ENCODE assay signal across 32 cellular contexts in genomic region chr6:168090064-168090690, GRCh38. TPM values are rescaled to one million over a fixed set of nuclear protein-coding genes. Genes with fewer than 3 reads are reported as not detected.
"Had no signal": no experiment of that assay in that cellular context is flagged by ENCODE, and none has a peak within 500 bp of the region (broad histone marks: within the 10 kb centered on the region; RNA-seq: fewer than 3 reads in every experiment).

No MANE protein-coding gene starts in this region.

- H3K4me3 ChIP-seq: ascending aorta, sigmoid colon, suprapubic skin, tibial artery had no signal

- H3K4me1 Mint-ChIP-seq: activated CD4-positive, alpha-beta memory T cell treated with anti-CD3 and anti-CD28 coated beads, Interleukin-2, amount 10 ng/mL, durations not matched to agents 7 days and 5 days; activated CD4-positive, alpha-beta T cell treated with anti-CD3 and anti-CD28 coated beads, Interleukin-2, amount 10 ng/mL, durations not matched to agents 7 days and 5 days; activated naive CD4-positive, alpha-beta T cell treated with anti-CD3 and anti-CD28 coated beads, Interleukin-2, amount 10 ng/mL, durations not matched to agents 7 days and 5 days; activated naive CD8-positive, alpha-beta T cell treated with anti-CD3 and anti-CD28 coated beads, Interleukin-2, amount 10 ng/mL, durations not matched to agents 7 days and 5 days; immature natural killer cell; naive B cell; stimulated activated naive B cell treated with anti-CD40 and anti-IgM and Interleukin-4, amounts not matched to agents 10 μg/mL and 1 μg/mL and 100 μg/mL, for 72 hours had no signal

- H3K27me3 ChIP-seq: ascending aorta, sigmoid colon, suprapubic skin, tibial artery had no signal

- H3K27ac ChIP-seq: ascending aorta, sigmoid colon, suprapubic skin, tibial artery, VCaP had no signal

- H3K4me1 ChIP-seq: ascending aorta, suprapubic skin had no signal

- ATAC-seq: activated CD4-positive, CD25-positive, alpha-beta regulatory T cell treated with anti-CD3 and anti-CD28 coated beads, Interleukin-2, amount 50 U/mL, for 24 hours; esophagus mucosa; left lobe of liver; stimulated activated naive B cell treated with anti-CD40 and anti-IgM and Interleukin-4, amounts not matched to agents 10 μg/mL and 1 μg/mL and 100 μg/mL, for 72 hours had no signal

- H3K9me3 Mint-ChIP-seq: activated naive CD8-positive, alpha-beta T cell treated with anti-CD3 and anti-CD28 coated beads, Interleukin-2, amount 10 ng/mL, durations not matched to agents 7 days and 5 days; dendritic cell treated with granulocyte-macrophage colony-stimulating factor and Interleukin-4, amounts not matched to agents 40 ng/mL and 50 ng/mL, for 4 days; immature natural killer cell had no signal

- H3K9me3 ChIP-seq: ascending aorta, sigmoid colon, suprapubic skin had no signal

- FAIRE-seq: small intestine, TTC549 had no signal

- H3K27ac Mint-ChIP-seq: activated CD4-positive, alpha-beta memory T cell treated with anti-CD3 and anti-CD28 coated beads, Interleukin-2, amount 10 ng/mL, durations not matched to agents 7 days and 5 days; activated CD4-positive, alpha-beta T cell treated with anti-CD3 and anti-CD28 coated beads, Interleukin-2, amount 10 ng/mL, durations not matched to agents 7 days and 5 days; activated naive CD4-positive, alpha-beta T cell treated with anti-CD3 and anti-CD28 coated beads, Interleukin-2, amount 10 ng/mL, durations not matched to agents 7 days and 5 days; activated naive CD8-positive, alpha-beta T cell treated with anti-CD3 and anti-CD28 coated beads, Interleukin-2, amount 10 ng/mL, durations not matched to agents 7 days and 5 days; activated T-cell treated with anti-CD3 and anti-CD28 coated beads, Interleukin-2, amount 50 U/mL, for 24 hours; dendritic cell treated with granulocyte-macrophage colony-stimulating factor and Interleukin-4, amounts not matched to agents 40 ng/mL and 50 ng/mL, for 4 days; immature natural killer cell; naive B cell; stimulated activated naive B cell treated with anti-CD40 and anti-IgM and Interleukin-4, amounts not matched to agents 10 μg/mL and 1 μg/mL and 100 μg/mL, for 72 hours; T-helper 1 cell treated with Interleukin-12 subunit alpha and Interleukin-12 subunit beta and Interleukin-4 antibody, amounts not matched to agents 30 μg/mL and 1 μg/mL, for 36 hours had no signal

- H3K27me3 Mint-ChIP-seq: activated CD4-positive, alpha-beta memory T cell treated with anti-CD3 and anti-CD28 coated beads, Interleukin-2, amount 10 ng/mL, durations not matched to agents 7 days and 5 days; activated CD4-positive, alpha-beta T cell treated with anti-CD3 and anti-CD28 coated beads, Interleukin-2, amount 10 ng/mL, durations not matched to agents 7 days and 5 days; activated naive CD4-positive, alpha-beta T cell treated with anti-CD3 and anti-CD28 coated beads, Interleukin-2, amount 10 ng/mL, durations not matched to agents 7 days and 5 days; activated naive CD8-positive, alpha-beta T cell treated with anti-CD3 and anti-CD28 coated beads, Interleukin-2, amount 10 ng/mL, durations not matched to agents 7 days and 5 days; activated T-cell treated with anti-CD3 and anti-CD28 coated beads, Interleukin-2, amount 50 U/mL, for 24 hours; dendritic cell treated with granulocyte-macrophage colony-stimulating factor and Interleukin-4, amounts not matched to agents 40 ng/mL and 50 ng/mL, for 4 days; naive B cell; stimulated activated naive B cell treated with anti-CD40 and anti-IgM and Interleukin-4, amounts not matched to agents 10 μg/mL and 1 μg/mL and 100 μg/mL, for 72 hours had no signal

- H3K36me3 ChIP-seq: ascending aorta, sigmoid colon, suprapubic skin, tibial artery had no signal

- DNase-seq: activated CD4-positive, alpha-beta memory T cell treated with anti-CD3 and anti-CD28 coated beads, Interleukin-2, amount 10 ng/mL, durations not matched to agents 7 days and 5 days; activated CD4-positive, alpha-beta T cell treated with anti-CD3 and anti-CD28 coated beads, Interleukin-2, amount 10 ng/mL, durations not matched to agents 7 days and 5 days; activated CD8-positive, alpha-beta memory T cell treated with anti-CD3 and anti-CD28 coated beads, Interleukin-2, amount 50 U/mL, for 48 hours; activated gamma-delta T cell; activated naive CD4-positive, alpha-beta T cell treated with anti-CD3 and anti-CD28 coated beads, Interleukin-2, amount 10 ng/mL, durations not matched to agents 7 days and 5 days; activated naive CD8-positive, alpha-beta T cell treated with anti-CD3 and anti-CD28 coated beads, Interleukin-2, amount 10 ng/mL, durations not matched to agents 7 days and 5 days; activated T-cell treated with anti-CD3 and anti-CD28 coated beads, Interleukin-2, amount 50 U/mL, for 24 hours; central memory CD4-positive, alpha-beta T cell; endodermal cell; foreskin fibroblast; head of caudate nucleus; hypothalamus; immature natural killer cell; naive B cell; sigmoid colon; small intestine; stimulated activated CD4-positive, alpha-beta T cell treated with anti-CD3 and anti-CD28 coated beads, Interleukin-1b, Interleukin-23, amount 100 ng/mL, for 48 hours; stimulated activated naive B cell treated with anti-CD40 and anti-IgM and Interleukin-4, amounts not matched to agents 10 μg/mL and 1 μg/mL and 100 μg/mL, for 72 hours; SW 1271; T-helper 9 cell; tibial artery had no signal

- H3K4me3 Mint-ChIP-seq: activated CD4-positive, alpha-beta memory T cell treated with anti-CD3 and anti-CD28 coated beads, Interleukin-2, amount 10 ng/mL, durations not matched to agents 7 days and 5 days; activated CD4-positive, alpha-beta T cell treated with anti-CD3 and anti-CD28 coated beads, Interleukin-2, amount 10 ng/mL, durations not matched to agents 7 days and 5 days; activated naive CD4-positive, alpha-beta T cell treated with anti-CD3 and anti-CD28 coated beads, Interleukin-2, amount 10 ng/mL, durations not matched to agents 7 days and 5 days; activated naive CD8-positive, alpha-beta T cell treated with anti-CD3 and anti-CD28 coated beads, Interleukin-2, amount 10 ng/mL, durations not matched to agents 7 days and 5 days; activated T-cell treated with anti-CD3 and anti-CD28 coated beads, Interleukin-2, amount 50 U/mL, for 24 hours; dendritic cell treated with granulocyte-macrophage colony-stimulating factor and Interleukin-4, amounts not matched to agents 40 ng/mL and 50 ng/mL, for 4 days; endodermal cell; immature natural killer cell; naive B cell; stimulated activated naive B cell treated with anti-CD40 and anti-IgM and Interleukin-4, amounts not matched to agents 10 μg/mL and 1 μg/mL and 100 μg/mL, for 72 hours; T-helper 1 cell treated with Interleukin-12 subunit alpha and Interleukin-12 subunit beta and Interleukin-4 antibody, amounts not matched to agents 30 μg/mL and 1 μg/mL, for 36 hours had no signal

- H3K36me3 Mint-ChIP-seq: activated naive CD4-positive, alpha-beta T cell treated with anti-CD3 and anti-CD28 coated beads, Interleukin-2, amount 10 ng/mL, durations not matched to agents 7 days and 5 days; activated naive CD8-positive, alpha-beta T cell treated with anti-CD3 and anti-CD28 coated beads, Interleukin-2, amount 10 ng/mL, durations not matched to agents 7 days and 5 days; immature natural killer cell; naive B cell had no signal

RNA-seq across cellular contexts. Expression of gene FRMD1, which starts 11.2 kb away (rescaled TPM):
- total RNA-seq: activated CD4-positive, alpha-beta memory T cell treated with anti-CD3 and anti-CD28 coated beads, Interleukin-2, amount 10 ng/mL, durations not matched to agents 7 days and 5 days; activated CD4-positive, alpha-beta T cell treated with anti-CD3 and anti-CD28 coated beads, Interleukin-2, amount 10 ng/mL, durations not matched to agents 7 days and 5 days; activated naive CD8-positive, alpha-beta T cell treated with anti-CD3 and anti-CD28 coated beads, Interleukin-2, amount 10 ng/mL, durations not matched to agents 7 days and 5 days; ascending aorta; endodermal cell; esophagus mucosa; kidney epithelial cell; lung microvascular endothelial cell had no signal
- polyA plus RNA-seq: immature natural killer cell had no signal
